In the genomic region with DNA sequence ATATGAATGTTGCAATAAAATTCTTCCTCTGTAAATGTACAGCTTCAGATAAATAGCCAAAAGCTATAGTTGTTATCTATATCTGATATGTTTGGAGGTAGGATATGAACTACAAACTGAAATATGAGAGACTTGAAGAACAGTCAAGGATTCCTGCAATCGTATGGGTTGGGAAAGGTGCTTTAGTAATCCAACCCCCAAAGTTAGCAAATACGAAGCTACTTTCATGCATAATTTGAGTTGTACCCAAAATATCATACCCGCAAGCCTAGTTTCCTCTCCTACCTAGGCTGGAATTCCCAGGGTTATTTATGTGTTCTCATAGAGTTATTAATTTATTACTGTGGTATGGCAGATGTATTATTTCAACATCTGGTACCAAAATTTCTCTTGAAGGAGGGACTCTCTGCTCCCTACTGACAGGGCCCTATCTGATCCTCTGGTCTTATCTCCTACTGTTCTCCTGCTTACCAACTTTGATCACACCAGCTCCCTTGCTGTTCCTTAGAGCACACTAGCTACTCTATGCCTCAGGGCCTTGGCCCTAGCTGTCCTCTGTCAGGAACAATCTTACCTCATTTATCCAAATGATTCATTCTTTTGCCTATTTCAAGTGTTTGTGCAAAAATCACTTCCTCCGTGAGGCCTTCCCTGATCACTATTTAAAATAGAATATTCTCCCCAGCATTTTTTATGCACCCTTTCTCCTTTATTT, we compare ENCODE assay signal across 13 cellular contexts.
DNase-seq lines count a peak whose midpoint lies in the region; ATAC-seq and TF ChIP-seq lines count a peak whose summit lies in the region.
"Had no signal": no experiment of that assay in that cellular context is flagged by ENCODE, and none has a peak within 500 bp of the region (broad histone marks: within the 10 kb centered on the region; RNA-seq: fewer than 3 reads in every experiment).

No MANE protein-coding gene starts in this region.

- intact Hi-C loops in IMR-90 (cut with micrococcal nuclease) (loop anchor here (1.0 to 5.0 kb wide), 8 partner anchors 193 to 1315 kb away; no protein-coding TSS in a partner anchor), right lobe of liver (cut with DNase I) (no loop called here)

- TF ChIP-seq RAD21 in IMR-90 (IDR thresholded peaks at IDR 0.05; ENCODE audit: low read length): no peak

- H3K36me3 ChIP-seq in IMR-90 (ENCODE audit: control insufficient read depth, insufficient read depth, low read length): no peaks in the 10 kb centered on the region
- H3K36me3 ChIP-seq in MM.1S (replicated peaks; ENCODE audit: insufficient read depth, low read length): no peaks in the 10 kb centered on the region
- no peaks in the 10 kb centered on the region for H3K36me3 ChIP-seq in right lobe of liver
- H3K36me3 ChIP-seq: transverse colon had no signal

- H3K27ac Mint-ChIP-seq in nephron: peak overlapping the region; percentile 78 to 81 (median 79)
- H3K27ac Mint-ChIP-seq: activated CD4-positive, alpha-beta T cell treated with anti-CD3 and anti-CD28 coated beads for 36 hours had no signal

- no peaks in the 10 kb centered on the region for H3K9me3 Mint-ChIP-seq in nephron

- H4K20me1 ChIP-seq in IMR-90 (ENCODE audit: insufficient read depth, low read length) (no peaks in the 10 kb centered on the region), MM.1S (ENCODE audit: insufficient read depth, low read length) (no peaks in the 10 kb centered on the region)

- H3K4me2 ChIP-seq in IMR-90 (ENCODE audit: low read depth, low read length) (no peak overlapping the region), MM.1S (ENCODE audit: low read depth, low read length) (no peak overlapping the region)

- no peak overlapping the region for H3K18ac ChIP-seq in IMR-90 (ENCODE audit: low read depth, low read length)

- peak overlapping the region; percentile 14 to 77 (median 70) for H3K4me3 Mint-ChIP-seq in nephron
- H3K4me3 Mint-ChIP-seq: activated CD4-positive, alpha-beta T cell treated with anti-CD3 and anti-CD28 coated beads for 36 hours had no signal

- H2AFZ ChIP-seq in IMR-90 (replicated peaks; ENCODE audit: low read length, poor library complexity): peak overlapping the region; percentile 9
- no peak overlapping the region for H2AFZ ChIP-seq in MM.1S (ENCODE audit: low read length)

- no peak overlapping the region for H3K4ac ChIP-seq in IMR-90 (ENCODE audit: low read depth, low read length)

- no peak overlapping the region for H3K23ac ChIP-seq in IMR-90 (ENCODE audit: low read depth, low read length)

- H2BK120ac ChIP-seq in IMR-90 (ENCODE audit: low read depth, low read length): no peak overlapping the region

- no peak overlapping the region for H2BK15ac ChIP-seq in IMR-90 (ENCODE audit: low read depth, low read length)

- H3K27ac ChIP-seq in 22Rv1 (peak overlapping the region; percentile 45), IMR-90 (ENCODE audit: insufficient read depth, low read length) (no peak overlapping the region), caudate nucleus (ENCODE audit: low read depth, low read length) (peak overlapping the region; percentile 92), MM.1S (ENCODE audit: low read length) (no peak overlapping the region), right lobe of liver (no peak overlapping the region)

- H3K4me3 ChIP-seq in IMR-90 (ENCODE audit: insufficient read depth, low read depth, low read length): no peak overlapping the region
- H3K4me3 ChIP-seq in MM.1S (ENCODE audit: low read length): no peak overlapping the region
- no peak overlapping the region for H3K4me3 ChIP-seq in right lobe of liver

- TF ChIP-seq POLR2A in IMR-90 (IDR thresholded peaks at IDR 0.05; ENCODE audit: low read depth, low read length) (no peak), right lobe of liver (IDR thresholded peaks at IDR 0.05) (no peak)

- no peak overlapping the region; a peak in 1 of 4 replicates for H4K8ac ChIP-seq in IMR-90 (ENCODE audit: low read depth in 2 of 2, low read length in 2 of 2)

- peaks cover 39% of the 10 kb centered on the region for H3K4me1 Mint-ChIP-seq in nephron

- H2AK9ac ChIP-seq in IMR-90 (replicated peaks; ENCODE audit: low read depth, low read length, poor library complexity): no peak overlapping the region

- H3K79me2 ChIP-seq in MM.1S (ENCODE audit: low read length): no peaks in the 10 kb centered on the region

- H2BK5ac ChIP-seq in IMR-90 (ENCODE audit: low read depth, low read length, poor library complexity, severe bottlenecking): no peak overlapping the region

- H2BK20ac ChIP-seq in IMR-90 (ENCODE audit: low read depth, low read length): no peak overlapping the region

- no peaks in the 10 kb centered on the region for H3K36me3 Mint-ChIP-seq in nephron (ENCODE audit: low read depth)

- in situ Hi-C loops in IMR-90 (cut with MboI; ENCODE audit: low sequenced_read_pairs): loop anchor here (10.0 to 25.0 kb wide), 4 partner anchors 498 to 1318 kb away; partner anchors contain the start of gene IFT57

- CTCF ChIA-PET in IMR-90 (lab: Yijun Ruan, JAX): interaction anchor here (0.7 to 2.0 kb wide), 4 partner anchors 20 to 691 kb away, joined by 3 to 7 read pairs (median 5); no protein-coding TSS in a partner anchor

- H3K4me1 ChIP-seq in IMR-90 (ENCODE audit: control insufficient read depth, insufficient read depth, low read length) (peaks cover 5% of the 10 kb centered on the region), MM.1S (ENCODE audit: low read length) (0 out of 2 replicates have a peak, but pooled peaks cover 3% of the 10 kb centered on the region), right lobe of liver (peaks cover 0 to 5% (median 0%) of the 10 kb centered on the region in 4 donors)

- no peak overlapping the region for H4K5ac ChIP-seq in IMR-90 (ENCODE audit: low read depth, low read length)

- WGBS in IMR-90 (ENCODE audit: extremely low coverage in 2 of 2, insufficient read length in 1 of 2), 2 experiments: 100% methylated on average over 1 of the region's 4 CpGs; no CpG with 5 or more reads in 1 of the 2 experiments
- 89% methylated on average over 4 of the region's 4 CpGs for WGBS in right lobe of liver (ENCODE audit: insufficient coverage, low coverage, low lambda C conversion rate, missing lambda C conversion rate)

- H2AK5ac ChIP-seq in IMR-90 (ENCODE audit: low read depth, low read length): no peak overlapping the region

- no TSS peak for BruUV-seq in IMR-90 (replicated peaks; lab: Mats Ljungman, UMichigan)

- no peaks in the 10 kb centered on the region for H3F3A ChIP-seq in MM.1S (ENCODE audit: insufficient read depth, low read length)

- H3K9me1 ChIP-seq in IMR-90 (ENCODE audit: insufficient read depth, low read length): 0 out of 2 replicates have a peak, but pooled peaks cover 2% of the 10 kb centered on the region

- dilution Hi-C loops in IMR-90 (cut with HindIII; ENCODE audit: low sequenced_read_pairs, unreplicated experiment): no loop called here

- TF ChIP-seq CTCF in 22Rv1 (IDR thresholded peaks at IDR 0.05) (no peak), IMR-90 (conservative IDR thresholded peaks at IDR 0.05; ENCODE audit: low read depth, low read length) (no peak), nephron (IDR thresholded peaks at IDR 0.05; ENCODE audit: unreplicated experiment in 3 of 3) (no peak), MM.1S (IDR thresholded peaks at IDR 0.05; ENCODE audit: low read length) (no peak), right lobe of liver (IDR thresholded peaks at IDR 0.05) (no peak)

- no peak for ATAC-seq in IMR-90 (ENCODE audit: low read depth)
- no peak for ATAC-seq in GM21528 (IDR thresholded peaks at IDR 0.05; ENCODE audit: low FRiP score, unreplicated experiment)
- no peak for ATAC-seq in right lobe of liver

- POLR2A ChIA-PET in IMR-90 (lab: Charles Lee; ENCODE audit: unreplicated experiment): no interaction called here

- H3K79me1 ChIP-seq in IMR-90 (ENCODE audit: low read depth in 1 of 2, low read length in 2 of 2): peaks cover 0 to 16% of the 10 kb centered on the region in 2 experiments; a peak in 3 of 4 replicates

- no peak overlapping the region for H3K9ac ChIP-seq in IMR-90 (ENCODE audit: low read depth, low read length)
- no peak overlapping the region for H3K9ac ChIP-seq in MM.1S (ENCODE audit: low read length)

- H3K56ac ChIP-seq in IMR-90 (ENCODE audit: extremely low read depth, insufficient read depth, low read length): no peak overlapping the region

- H3K9me3 ChIP-seq in IMR-90 (ENCODE audit: control insufficient read depth, insufficient read depth, low read length) (no peaks in the 10 kb centered on the region), MM.1S (replicated peaks; ENCODE audit: insufficient read depth, low read length) (no peaks in the 10 kb centered on the region), right lobe of liver (peaks cover 0 to 3% (median 0%) of the 10 kb centered on the region in 4 donors)
- H3K9me3 ChIP-seq: transverse colon had no signal

- H3K14ac ChIP-seq in IMR-90 (replicated peaks; ENCODE audit: low read depth, low read length): no peak overlapping the region

- no peaks in the 10 kb centered on the region for H3K9me2 ChIP-seq in MM.1S (replicated peaks; ENCODE audit: insufficient read depth, low read length)

- no peak overlapping the region for H4K91ac ChIP-seq in IMR-90 (ENCODE audit: insufficient read depth, low read depth, low read length)

- no peaks in the 10 kb centered on the region for H3K27me3 ChIP-seq in IMR-90 (ENCODE audit: control insufficient read depth, insufficient read depth, low read length)
- no peaks in the 10 kb centered on the region for H3K27me3 ChIP-seq in MM.1S (replicated peaks; ENCODE audit: insufficient read depth, low read length)
- H3K27me3 ChIP-seq in right lobe of liver: no peaks in the 10 kb centered on the region
- H3K27me3 ChIP-seq: transverse colon had no signal

- H3K27me3 Mint-ChIP-seq in nephron (ENCODE audit: low read depth): no peaks in the 10 kb centered on the region

- DNase-seq in IMR-90 (no peak), caudate nucleus (lab: John Stamatoyannopoulos, UW) (no peak), MM.1S (no peak), DMS153 treated with DMSO at 0.1 percent for 48 hours (lab: John Stamatoyannopoulos, UW; ENCODE audit: unreplicated experiment) (no peak), right lobe of liver (no peak)
- DNase-seq: activated CD4-positive, alpha-beta T cell treated with anti-CD3 and anti-CD28 coated beads for 36 hours; activated T-cell treated with anti-CD3 and anti-CD28 coated beads, Interleukin-2, amount 50 U/mL, for 48 hours; effector memory CD4-positive, alpha-beta T cell; NCI-H2107; transverse colon had no signal

TF ChIP-seq in IMR-90, 13 proteins besides CTCF, POLR2A, EP300 and RAD21 (continues in another document):
- no peak for TF ChIP-seq RCOR1 (IDR thresholded peaks at IDR 0.05; ENCODE audit: insufficient replicate concordance, low read length)
- no peak for TF ChIP-seq MAFK (IDR thresholded peaks at IDR 0.05; ENCODE audit: low read depth, low read length)
- TF ChIP-seq, protein P1, sequence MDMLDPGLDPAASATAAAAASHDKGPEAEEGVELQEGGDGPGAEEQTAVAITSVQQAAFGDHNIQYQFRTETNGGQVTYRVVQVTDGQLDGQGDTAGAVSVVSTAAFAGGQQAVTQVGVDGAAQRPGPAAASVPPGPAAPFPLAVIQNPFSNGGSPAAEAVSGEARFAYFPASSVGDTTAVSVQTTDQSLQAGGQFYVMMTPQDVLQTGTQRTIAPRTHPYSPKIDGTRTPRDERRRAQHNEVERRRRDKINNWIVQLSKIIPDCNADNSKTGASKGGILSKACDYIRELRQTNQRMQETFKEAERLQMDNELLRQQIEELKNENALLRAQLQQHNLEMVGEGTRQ (IDR thresholded peaks at IDR 0.05; ENCODE audit: low read depth, low read length): no peak
- TF ChIP-seq CHD1 (IDR thresholded peaks at IDR 0.05; ENCODE audit: low read depth, low read length): no peak

Comparison
In these comparisons a context has a peak if more than half of its experiments do, and no peak if none do; other contexts are left out.
1. H3K27ac ChIP-seq: peak in 22Rv1 (single experiment) and caudate nucleus (single experiment); none in IMR-90 (single experiment), MM.1S (single experiment) and right lobe of liver (0 of 3).